ENCODE assay signal across 8 cellular contexts in the genomic region with DNA sequence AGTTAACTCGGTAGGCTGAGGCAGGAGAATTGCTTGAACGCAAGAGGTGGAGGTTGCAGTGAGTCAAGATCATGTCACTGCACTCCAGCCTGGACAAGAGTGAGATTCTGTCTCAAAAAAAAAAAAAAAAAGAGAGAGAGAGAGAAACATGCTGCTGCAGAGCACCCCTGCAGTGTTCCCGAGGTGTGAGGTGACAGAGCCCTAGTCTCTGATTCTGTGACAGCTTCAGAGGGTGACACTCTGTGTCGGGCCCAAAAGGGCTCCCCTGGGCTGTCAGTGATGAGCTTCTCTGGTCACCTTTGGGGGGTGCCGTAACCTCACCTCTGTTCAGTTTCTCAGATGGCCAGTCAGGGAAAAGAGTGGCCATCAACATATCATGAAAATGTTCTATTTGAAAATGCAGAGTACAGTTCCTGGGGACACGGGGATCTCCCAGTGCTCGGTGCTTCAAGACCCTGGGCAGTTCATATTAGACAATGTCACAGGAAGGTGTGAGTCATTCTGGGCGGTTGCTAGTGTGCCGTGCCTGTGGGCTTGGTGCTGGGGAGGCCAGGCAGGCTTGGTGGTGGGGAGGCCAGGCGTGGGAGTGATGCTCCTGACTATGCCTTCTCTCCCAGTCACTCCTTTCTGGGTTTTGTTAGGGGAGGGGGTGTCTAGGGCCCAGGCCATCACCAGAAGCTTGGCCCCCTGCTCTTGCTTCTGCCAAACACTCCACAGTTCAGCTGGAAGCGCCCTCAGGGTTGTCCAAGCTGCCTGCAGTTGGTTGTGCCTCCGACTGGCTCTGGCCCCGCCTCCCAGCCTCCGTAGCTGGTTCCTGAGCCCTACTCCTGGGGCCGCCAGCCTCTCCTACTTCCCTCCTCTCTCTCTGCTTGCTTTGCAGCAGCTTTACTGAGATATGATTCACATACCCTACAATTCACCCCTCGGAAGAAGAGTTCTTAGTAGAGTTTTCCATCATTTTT. TPM values are rescaled to one million over a fixed set of nuclear protein-coding genes. Genes with fewer than 3 reads are reported as not detected.
A peak's percentile ranks its signal among the peaks of the same experiment; 100 is the strongest.
DNase-seq lines count a peak whose midpoint lies in the region; ATAC-seq and TF ChIP-seq lines count a peak whose summit lies in the region.

No MANE protein-coding gene starts in this region.

- in situ Hi-C loops in ACHN (cut with HindIII; ENCODE audit: low pct_ligation_motif_present, low pct_unique_long_range_greater_than_20kb, low sequenced_read_pairs): no loop called here

- peak overlapping the region; percentile 42; the same call in 1 of the 2 replicates for H3K27ac ChIP-seq in VCaP
- H3K27ac ChIP-seq in osteoblast (ENCODE audit: low read depth, low read length): peak overlapping the region; percentile 65

- H3K4me1 ChIP-seq in osteoblast (ENCODE audit: insufficient read depth, low read length): peaks cover 14% of the 10 kb centered on the region

- TF ChIP-seq CTCF in VCaP (conservative IDR thresholded peaks at IDR 0.05) (no peak), choroid plexus epithelial cell (conservative IDR thresholded peaks at IDR 0.05; ENCODE audit: low read depth, low read length) (no peak), osteoblast (IDR thresholded peaks at IDR 0.05; ENCODE audit: extremely low read depth, low read depth, low read length) (no peak)

- peak overlapping the region; percentile 77 for H2AFZ ChIP-seq in osteoblast (ENCODE audit: low read length)

- no peaks in the 10 kb centered on the region for H3K9me3 ChIP-seq in osteoblast (ENCODE audit: low read depth, low read length)

- H3K4me2 ChIP-seq in osteoblast (ENCODE audit: insufficient read depth, low read length): peak overlapping the region; percentile 71

- DNase-seq in ACHN (peak; percentile 46), choroid plexus epithelial cell (ENCODE audit: low read depth) (peak; percentile 70), osteoblast (ENCODE audit: insufficient read length, low spot score, missing footprints) (peak; percentile 94), GF-D8 (lab: John Stamatoyannopoulos, UW) (no peak), GM19240 (ENCODE audit: insufficient read length, low spot score) (no peak)

- H3K79me2 ChIP-seq in osteoblast (ENCODE audit: insufficient read depth, low read length): no peaks in the 10 kb centered on the region

- H3K27me3 ChIP-seq in osteoblast (ENCODE audit: insufficient read depth, low read length): no peaks in the 10 kb centered on the region

- H3K36me3 ChIP-seq in osteoblast (ENCODE audit: insufficient read depth, low read length): no peaks in the 10 kb centered on the region

- H4K20me1 ChIP-seq in osteoblast (ENCODE audit: insufficient read depth, low read length): no peaks in the 10 kb centered on the region

- H3K4me3 ChIP-seq in choroid plexus epithelial cell (ENCODE audit: low read depth, low read length): no peak overlapping the region
- peak overlapping the region; percentile 36 for H3K4me3 ChIP-seq in osteoblast (ENCODE audit: insufficient read depth, low read length)

- ATAC-seq in HG02759 (IDR thresholded peaks at IDR 0.05; ENCODE audit: unreplicated experiment) (peak; percentile 65), GM19467 (IDR thresholded peaks at IDR 0.05; ENCODE audit: unreplicated experiment) (no peak)

RNA-seq across cellular contexts. Expression of a gene that starts 52.5 kb away (rescaled TPM):
- total RNA-seq in osteoblast: not detected in 2 replicates

Comparison
In these comparisons a context has a peak if more than half of its experiments do, and no peak if none do; other contexts are left out.
1. DNase-seq: peak in ACHN (single experiment), choroid plexus epithelial cell (single experiment) and osteoblast (single experiment); none in GF-D8 (single experiment) and GM19240 (single experiment).